25 cellular contexts compared by ENCODE assay signal in the genomic region with DNA sequence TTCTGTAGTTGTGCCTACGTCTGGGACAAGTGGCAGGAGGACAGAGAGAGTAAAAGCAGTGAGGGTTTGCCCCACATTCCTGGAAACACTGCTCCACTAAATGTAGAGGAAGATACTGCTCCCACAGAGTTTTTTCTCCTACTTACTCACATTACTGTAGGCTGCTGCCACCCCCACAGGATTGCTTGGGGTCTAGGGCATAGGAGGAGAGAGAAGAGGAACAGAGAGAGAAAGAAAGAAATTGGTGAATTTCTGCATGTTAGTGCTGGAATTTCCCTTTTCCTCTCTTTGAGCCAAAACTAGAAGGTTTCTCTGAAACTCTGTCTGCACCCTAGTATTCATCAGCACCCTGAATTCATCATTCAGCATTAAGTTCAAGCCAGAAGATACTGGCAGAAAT.
"Had no signal": no experiment of that assay in that cellular context is flagged by ENCODE, and none has a peak within 500 bp of the region (broad histone marks: within the 10 kb centered on the region; RNA-seq: fewer than 3 reads in every experiment).

No MANE protein-coding gene starts in this region.

- H3K27me3 ChIP-seq: ascending aorta, cardiac muscle cell, MG63, SJSA1 had no signal

- H3K9me3 ChIP-seq: ascending aorta, MG63, SJSA1, SK-N-SH had no signal

- FAIRE-seq: TTC549 had no signal

- H3K36me3 ChIP-seq: ascending aorta, cardiac muscle cell, MG63, SJSA1 had no signal

- ATAC-seq: activated CD8-positive, alpha-beta T cell treated with anti-CD3 and anti-CD28 coated beads for 36 hours; activated T-cell treated with anti-CD3 and anti-CD28 coated beads, Interleukin-2, amount 50 U/mL, for 72 hours; activated T-helper 17 cell treated with anti-CD3 and anti-CD28 coated beads, Interleukin-2, amount 50 U/mL, for 72 hours had no signal

- H3K9me2 ChIP-seq: SK-N-SH had no signal

- H3K4me1 ChIP-seq: ascending aorta, SJSA1 had no signal

- DNase-seq: activated CD4-positive, alpha-beta T cell treated with anti-CD3 and anti-CD28 coated beads, Interleukin-2, amount 10 ng/mL, durations not matched to agents 24 days and 14 days; activated CD4-positive, alpha-beta T cell treated with anti-CD3 and anti-CD28 coated beads, Interleukin-2, amount 50 U/mL, for 4 hours; activated CD8-positive, alpha-beta T cell treated with anti-CD3 and anti-CD28 coated beads for 36 hours; activated gamma-delta T cell; activated naive CD4-positive, alpha-beta T cell treated with Interleukin-2 at 50 U/mL for 16 hours; activated naive CD8-positive, alpha-beta T cell treated with anti-CD3 and anti-CD28 coated beads, Interleukin-2, amount 10 ng/mL, durations not matched to agents 7 days and 5 days; activated T-cell treated with anti-CD3 and anti-CD28 coated beads, Interleukin-2, amount 50 U/mL, for 1 hour; activated T-cell treated with anti-CD3 and anti-CD28 coated beads, Interleukin-2, amount 50 U/mL, for 72 hours; amygdala; MG63; NCI-H1092; NCI-H1436 treated with DMSO at 0.1 percent for 48 hours; NCI-H1694 treated with DMSO at 0.1 percent for 48 hours; NCI-H2029; NCI-H345; NCI-H524 treated with DMSO at 0.1 percent for 48 hours; NCI-H748 treated with DMSO at 0.1 percent for 48 hours; NK-92 treated with Interleukin-12 subunit alpha and Interleukin-12 subunit beta, amount 100 ng/mL, for 24 hours; SHP77 treated with DMSO at 0.1 percent for 48 hours; SK-N-SH had no signal

- H3K27ac ChIP-seq: ascending aorta, cardiac muscle cell, SJSA1 had no signal

- H3K4me3 ChIP-seq: ascending aorta, cardiac muscle cell, MG63, SJSA1 had no signal

- H3K4me2 ChIP-seq: SK-N-SH had no signal
